Comparison of ENCODE assay signal across 1 cellular context in the genomic region with DNA sequence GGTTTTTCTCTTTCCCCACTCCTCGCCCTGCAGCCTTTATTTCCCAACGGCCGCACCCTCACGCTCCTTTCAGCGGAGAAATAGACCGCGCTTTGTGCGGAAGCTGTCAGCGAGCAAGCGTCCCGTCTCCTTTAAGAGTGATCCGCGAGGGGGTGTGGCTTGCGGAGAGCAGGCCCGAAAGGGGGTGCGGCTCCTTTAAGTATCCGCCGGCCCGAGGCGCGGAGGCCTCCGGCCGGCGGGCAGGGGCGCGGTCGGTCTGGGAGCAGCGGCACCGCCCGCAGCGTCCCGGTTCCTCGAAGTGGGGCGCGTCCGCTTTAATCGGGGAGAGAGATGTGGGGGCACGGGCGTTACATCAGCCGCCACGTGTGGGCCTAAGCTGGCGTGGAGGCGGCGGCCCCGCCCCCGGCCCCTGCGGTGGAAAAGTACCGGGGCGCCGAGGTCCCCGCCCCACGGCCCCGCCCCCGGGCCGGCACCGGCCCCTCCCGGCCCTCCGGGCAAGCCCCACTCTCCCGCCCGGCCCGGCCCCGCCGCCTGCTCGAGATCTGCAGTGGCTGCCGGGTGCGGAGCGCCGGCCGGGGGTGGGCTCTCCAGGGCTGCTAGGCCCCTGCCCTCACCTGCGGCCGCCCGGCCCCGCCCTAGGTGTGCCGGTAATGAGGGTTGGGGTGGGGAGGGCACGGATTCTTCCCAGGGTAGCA.
TF ChIP-seq lines count a peak whose summit lies in the region.

No MANE protein-coding gene starts in this region.

TF ChIP-seq in K562, 482 proteins besides CTCF, POLR2A, EP300 and RAD21 (continued from another document and continues in another):
- no peak for TF ChIP-seq RERE (CRISPR knock-in tag; IDR thresholded peaks at IDR 0.05; ENCODE audit: borderline replicate concordance)
- no peak for TF ChIP-seq ZNF780A (CRISPR knock-in tag; IDR thresholded peaks at IDR 0.05)
- TF ChIP-seq RB1 (IDR thresholded peaks at IDR 0.05; ENCODE audit: low read depth), result peak; percentile 70; the same call in 1 of the 2 replicates
- TF ChIP-seq MITF (IDR thresholded peaks at IDR 0.05), result 0 out of 2 replicates have a peak, but pooled peaks have one; percentile 23
- no peak for TF ChIP-seq GTF3C2 (IDR thresholded peaks at IDR 0.05; ENCODE audit: borderline replicate concordance, extremely low read depth, insufficient read length)
- peak; percentile 85; the same call in 1 of the 2 replicates for TF ChIP-seq GTF2E2 (tag; IDR thresholded peaks at IDR 0.05)
- 0 out of 2 replicates have a peak, but pooled peaks have one; percentile 11 for TF ChIP-seq HMGXB4 (CRISPR knock-in tag; IDR thresholded peaks at IDR 0.05)
- TF ChIP-seq DNMT1 (IDR thresholded peaks at IDR 0.05), result no peak
- 0 out of 2 replicates have a peak, but pooled peaks have one; percentile 6 for TF ChIP-seq ZNF274 (IDR thresholded peaks at IDR 0.05; ENCODE audit: borderline replicate concordance, low read depth, low read length)
- TF ChIP-seq MLLT1 (IDR thresholded peaks at IDR 0.05), result 0 out of 4 replicates have a peak, but pooled peaks have one; percentile 35 to 55
- TF ChIP-seq ZNF766 (CRISPR knock-in tag; conservative IDR thresholded peaks at IDR 0.05), result 0 out of 2 replicates have a peak, but pooled peaks have one; percentile 63
- TF ChIP-seq, protein P1, sequence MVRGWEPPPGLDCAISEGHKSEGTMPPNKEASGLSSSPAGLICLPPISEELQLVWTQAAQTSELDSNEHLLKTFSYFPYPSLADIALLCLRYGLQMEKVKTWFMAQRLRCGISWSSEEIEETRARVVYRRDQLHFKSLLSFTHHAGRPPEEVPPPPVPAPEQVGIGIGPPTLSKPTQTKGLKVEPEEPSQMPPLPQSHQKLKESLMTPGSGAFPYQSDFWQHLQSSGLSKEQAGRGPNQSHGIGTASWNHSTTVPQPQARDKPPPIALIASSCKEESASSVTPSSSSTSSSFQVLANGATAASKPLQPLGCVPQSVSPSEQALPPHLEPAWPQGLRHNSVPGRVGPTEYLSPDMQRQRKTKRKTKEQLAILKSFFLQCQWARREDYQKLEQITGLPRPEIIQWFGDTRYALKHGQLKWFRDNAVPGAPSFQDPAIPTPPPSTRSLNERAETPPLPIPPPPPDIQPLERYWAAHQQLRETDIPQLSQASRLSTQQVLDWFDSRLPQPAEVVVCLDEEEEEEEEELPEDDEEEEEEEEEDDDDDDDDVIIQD (CRISPR knock-in tag; IDR thresholded peaks at IDR 0.05), result no peak
- TF ChIP-seq, protein P2, sequence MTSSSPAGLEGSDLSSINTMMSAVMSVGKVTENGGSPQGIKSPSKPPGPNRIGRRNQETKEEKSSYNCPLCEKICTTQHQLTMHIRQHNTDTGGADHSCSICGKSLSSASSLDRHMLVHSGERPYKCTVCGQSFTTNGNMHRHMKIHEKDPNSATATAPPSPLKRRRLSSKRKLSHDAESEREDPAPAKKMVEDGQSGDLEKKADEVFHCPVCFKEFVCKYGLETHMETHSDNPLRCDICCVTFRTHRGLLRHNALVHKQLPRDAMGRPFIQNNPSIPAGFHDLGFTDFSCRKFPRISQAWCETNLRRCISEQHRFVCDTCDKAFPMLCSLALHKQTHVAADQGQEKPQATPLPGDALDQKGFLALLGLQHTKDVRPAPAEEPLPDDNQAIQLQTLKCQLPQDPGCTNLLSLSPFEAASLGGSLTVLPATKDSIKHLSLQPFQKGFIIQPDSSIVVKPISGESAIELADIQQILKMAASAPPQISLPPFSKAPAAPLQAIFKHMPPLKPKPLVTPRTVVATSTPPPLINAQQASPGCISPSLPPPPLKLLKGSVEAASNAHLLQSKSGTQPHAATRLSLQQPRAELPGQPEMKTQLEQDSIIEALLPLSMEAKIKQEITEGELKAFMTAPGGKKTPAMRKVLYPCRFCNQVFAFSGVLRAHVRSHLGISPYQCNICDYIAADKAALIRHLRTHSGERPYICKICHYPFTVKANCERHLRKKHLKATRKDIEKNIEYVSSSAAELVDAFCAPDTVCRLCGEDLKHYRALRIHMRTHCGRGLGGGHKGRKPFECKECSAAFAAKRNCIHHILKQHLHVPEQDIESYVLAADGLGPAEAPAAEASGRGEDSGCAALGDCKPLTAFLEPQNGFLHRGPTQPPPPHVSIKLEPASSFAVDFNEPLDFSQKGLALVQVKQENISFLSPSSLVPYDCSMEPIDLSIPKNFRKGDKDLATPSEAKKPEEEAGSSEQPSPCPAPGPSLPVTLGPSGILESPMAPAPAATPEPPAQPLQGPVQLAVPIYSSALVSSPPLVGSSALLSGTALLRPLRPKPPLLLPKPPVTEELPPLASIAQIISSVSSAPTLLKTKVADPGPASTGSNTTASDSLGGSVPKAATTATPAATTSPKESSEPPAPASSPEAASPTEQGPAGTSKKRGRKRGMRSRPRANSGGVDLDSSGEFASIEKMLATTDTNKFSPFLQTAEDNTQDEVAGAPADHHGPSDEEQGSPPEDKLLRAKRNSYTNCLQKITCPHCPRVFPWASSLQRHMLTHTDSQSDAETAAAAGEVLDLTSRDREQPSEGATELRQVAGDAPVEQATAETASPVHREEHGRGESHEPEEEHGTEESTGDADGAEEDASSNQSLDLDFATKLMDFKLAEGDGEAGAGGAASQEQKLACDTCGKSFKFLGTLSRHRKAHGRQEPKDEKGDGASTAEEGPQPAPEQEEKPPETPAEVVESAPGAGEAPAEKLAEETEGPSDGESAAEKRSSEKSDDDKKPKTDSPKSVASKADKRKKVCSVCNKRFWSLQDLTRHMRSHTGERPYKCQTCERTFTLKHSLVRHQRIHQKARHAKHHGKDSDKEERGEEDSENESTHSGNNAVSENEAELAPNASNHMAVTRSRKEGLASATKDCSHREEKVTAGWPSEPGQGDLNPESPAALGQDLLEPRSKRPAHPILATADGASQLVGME (CRISPR knock-in tag; IDR thresholded peaks at IDR 0.05), result no peak
- TF ChIP-seq NBN (IDR thresholded peaks at IDR 0.05; ENCODE audit: low read depth), result 0 out of 2 replicates have a peak, but pooled peaks have one; percentile 61
- TF ChIP-seq PURB (CRISPR knock-in tag; IDR thresholded peaks at IDR 0.05; ENCODE audit: low read depth), result no peak
- 0 out of 2 replicates have a peak, but pooled peaks have one; percentile 43 for TF ChIP-seq FOXM1 (IDR thresholded peaks at IDR 0.05; ENCODE audit: low read depth)
- no peak for TF ChIP-seq FOXM1 (CRISPR knock-in tag; IDR thresholded peaks at IDR 0.05; ENCODE audit: low read depth)
- TF ChIP-seq KDM5B (IDR thresholded peaks at IDR 0.05; ENCODE audit: insufficient replicate concordance, low read depth, low read length), result peak; percentile 74
- TF ChIP-seq ZKSCAN3 (CRISPR knock-in tag; IDR thresholded peaks at IDR 0.05), result no peak
- TF ChIP-seq, protein P3, sequence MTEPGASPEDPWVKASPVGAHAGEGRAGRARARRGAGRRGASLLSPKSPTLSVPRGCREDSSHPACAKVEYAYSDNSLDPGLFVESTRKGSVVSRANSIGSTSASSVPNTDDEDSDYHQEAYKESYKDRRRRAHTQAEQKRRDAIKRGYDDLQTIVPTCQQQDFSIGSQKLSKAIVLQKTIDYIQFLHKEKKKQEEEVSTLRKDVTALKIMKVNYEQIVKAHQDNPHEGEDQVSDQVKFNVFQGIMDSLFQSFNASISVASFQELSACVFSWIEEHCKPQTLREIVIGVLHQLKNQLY (CRISPR knock-in tag; conservative IDR thresholded peaks at IDR 0.05), result no peak
- TF ChIP-seq EZH2 (IDR thresholded peaks at IDR 0.05; ENCODE audit: borderline replicate concordance, low read depth, low read length), result no peak
- TF ChIP-seq ARID3B (CRISPR knock-in tag; IDR thresholded peaks at IDR 0.05; ENCODE audit: borderline replicate concordance), result no peak
- TF ChIP-seq SMARCA4 (IDR thresholded peaks at IDR 0.05), result no peak
- TF ChIP-seq ZNF696 (CRISPR knock-in tag; conservative IDR thresholded peaks at IDR 0.05), result no peak
- TF ChIP-seq BACH1 (tag; IDR thresholded peaks at IDR 0.05), result no peak
